In genomic region chr9:28177925-28178324, GRCh38 we compare ENCODE assay signal across 3 cellular contexts.
"Had no signal": no experiment of that assay in that cellular context is flagged by ENCODE, and none has a peak within 500 bp of the region (broad histone marks: within the 10 kb centered on the region; RNA-seq: fewer than 3 reads in every experiment).

No MANE protein-coding gene starts in this region.

- H3K4me3 ChIP-seq: GM12878 had no signal

- DNase-seq: GDM1, GF-D8 had no signal

- ATAC-seq: GM12878 had no signal
